ENCODE assay signal across 9 cellular contexts in the genomic region with DNA sequence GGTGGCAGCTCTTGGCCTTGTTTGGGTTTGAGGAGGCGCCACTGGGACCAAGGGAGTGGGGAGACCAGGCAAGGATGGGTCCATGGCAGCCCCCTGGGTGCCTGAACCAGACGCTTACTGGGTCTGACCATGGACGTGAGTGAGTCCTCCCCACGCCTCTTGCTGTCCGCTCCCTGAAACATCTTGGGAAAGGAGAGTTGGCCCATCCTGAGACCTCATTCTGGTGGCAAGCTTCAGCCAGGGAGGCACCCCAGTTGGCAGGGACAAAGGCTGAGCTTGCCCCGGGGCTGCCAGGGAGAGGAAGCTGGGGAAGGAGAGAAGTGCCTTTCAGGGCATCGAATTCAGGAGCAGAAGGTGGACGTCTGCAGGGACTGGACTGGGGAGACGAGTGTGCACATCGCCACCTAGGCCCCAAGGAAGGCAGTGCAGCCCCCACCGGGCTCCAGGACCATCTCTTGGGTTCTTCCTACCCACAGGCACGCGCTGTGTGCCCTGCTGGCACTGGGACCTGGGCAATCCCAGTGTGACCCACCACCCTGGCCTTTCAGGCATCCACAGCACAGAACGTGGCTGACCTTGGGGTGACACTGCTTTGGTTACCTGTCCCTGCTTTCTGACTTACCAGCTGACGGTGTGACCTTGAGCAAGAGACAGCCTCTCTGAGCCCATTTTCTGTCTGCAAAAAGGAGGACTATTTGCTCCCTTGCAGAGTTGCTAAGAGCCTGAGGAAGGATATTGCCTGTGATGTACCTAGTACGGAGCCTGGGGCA.
DNase-seq lines count a peak whose midpoint lies in the region; ATAC-seq, FAIRE-seq and TF ChIP-seq lines count a peak whose summit lies in the region.
"Had no signal": no experiment of that assay in that cellular context is flagged by ENCODE, and none has a peak within 500 bp of the region (broad histone marks: within the 10 kb centered on the region; RNA-seq: fewer than 3 reads in every experiment).

No MANE protein-coding gene starts in this region.

- H3K4me3 ChIP-seq in SU-DHL-6 (ENCODE audit: insufficient read depth, low read length, poor library complexity, severe bottlenecking) (no peak overlapping the region), K562 (no peak overlapping the region)

- no peaks in the 10 kb centered on the region for H3K79me2 ChIP-seq in SU-DHL-6 (ENCODE audit: insufficient read depth, low read length)
- H3K79me2 ChIP-seq in K562 (ENCODE audit: control insufficient read depth, insufficient read depth, low read length), result no peaks in the 10 kb centered on the region

- ATAC-seq in K562 (peak; percentile 97), GM18868 (IDR thresholded peaks at IDR 0.05; ENCODE audit: unreplicated experiment) (no peak), GM18498 (IDR thresholded peaks at IDR 0.05; ENCODE audit: unreplicated experiment) (no peak)

- no peak for TF ChIP-seq POLR2A in K562 (conservative IDR thresholded peaks at IDR 0.05)

- peaks cover 0 to 4% of the 10 kb centered on the region in 2 experiments; a peak in 1 of 5 replicates for H3K4me1 ChIP-seq in K562 (replicated peaks in 1 of 2; ENCODE audit: control insufficient read depth in 2 of 2, insufficient read depth in 2 of 2, low read length in 2 of 2)

- H3K27me3 ChIP-seq in SU-DHL-6 (ENCODE audit: low read length) (no peaks in the 10 kb centered on the region), K562 (ENCODE audit: control insufficient read depth in 2 of 2, insufficient read depth in 2 of 2, low read length in 2 of 2) (peaks cover 22 to 64% of the 10 kb centered on the region in 2 experiments; a peak in 4 of 5 replicates)

- no peak for TF ChIP-seq EP300 in K562 (IDR thresholded peaks at IDR 0.05; ENCODE audit: low read length)

- H3K9me2 ChIP-seq in SU-DHL-6 (replicated peaks; ENCODE audit: insufficient read depth, low read length), result no peaks in the 10 kb centered on the region

- H3K4me2 ChIP-seq in SU-DHL-6 (ENCODE audit: low read depth, low read length, poor library complexity, severe bottlenecking), result no peak overlapping the region
- no peak overlapping the region for H3K4me2 ChIP-seq in K562 (ENCODE audit: insufficient read depth, low read length)

- H4K20me1 ChIP-seq in SU-DHL-6 (ENCODE audit: low read depth, low read length) (no peaks in the 10 kb centered on the region), K562 (replicated peaks; ENCODE audit: control insufficient read depth, insufficient read depth, low read length) (peaks cover 8% of the 10 kb centered on the region; the same call in 1 of the 2 replicates)

- 15% methylated on average over 16 of the region's 16 CpGs for WGBS in K562 (ENCODE audit: insufficient coverage, low coverage, missing lambda C conversion rate)

- DNase-seq in DMS53 treated with DMSO at 0.1 percent for 48 hours (lab: John Stamatoyannopoulos, UW; ENCODE audit: unreplicated experiment), result peak; percentile 64
- peak; percentile 31 for DNase-seq in Kasumi-1 (lab: John Stamatoyannopoulos, UW)
- DNase-seq in K562 (ENCODE audit: extremely low read depth in 1 of 4, low spot score in 3 of 4), result peak; percentile 68 to 82 (median 81)
- DNase-seq in iris pigment epithelial cell (ENCODE audit: low read depth), result peak; percentile 55
- DNase-seq in stimulated activated CD4-positive, alpha-beta T cell treated with anti-CD3 and anti-CD28 coated beads, Interleukin-1b, Interleukin-23, amount 100 ng/mL, for 48 hours, result peak; percentile 36
- DNase-seq: naive B cell had no signal

- H3F3A ChIP-seq in SU-DHL-6 (ENCODE audit: insufficient read depth), result no peaks in the 10 kb centered on the region

- no peak overlapping the region for H3K27ac ChIP-seq in SU-DHL-6 (ENCODE audit: low read depth, low read length)
- no peak overlapping the region for H3K27ac ChIP-seq in K562 (ENCODE audit: extremely low read depth, low read depth, low read length)

- peak; percentile 91 for FAIRE-seq in K562 (lab: Jason Lieb, UNC)

- intact Hi-C loops in K562 (cut with micrococcal nuclease), result loop anchor here (1.0 kb wide), 1 partner anchor 144 kb away; no protein-coding TSS in a partner anchor

- H3K9ac ChIP-seq in SU-DHL-6 (ENCODE audit: low read length) (no peak overlapping the region), K562 (ENCODE audit: insufficient read depth in 1 of 2, low read depth in 2 of 2, low read length in 2 of 2) (no peak overlapping the region)

- TF ChIP-seq RAD21 in K562 (CRISPR knock-in tag; conservative IDR thresholded peaks at IDR 0.05 in 1 of 2, IDR thresholded peaks at IDR 0.05 in 1 of 2), result peak; percentile 37 to 75

- H2AFZ ChIP-seq in SU-DHL-6 (ENCODE audit: low read depth, low read length, severe bottlenecking) (no peak overlapping the region), K562 (ENCODE audit: low read depth, low read length) (no peak overlapping the region)

- H3K9me1 ChIP-seq in K562 (ENCODE audit: control insufficient read depth, insufficient read depth, low read length), result peaks cover 6% of the 10 kb centered on the region

- CTCF ChIA-PET in K562 (lab: Yijun Ruan, JAX; ENCODE audit: low intra/inter-chr PET ratio), result no interaction called here

- H3K9me3 ChIP-seq in SU-DHL-6 (ENCODE audit: insufficient read depth, low read length), result no peaks in the 10 kb centered on the region
- H3K9me3 ChIP-seq in K562 (replicated peaks; ENCODE audit: control insufficient read depth, insufficient read depth, low read depth, low read length), result no peaks in the 10 kb centered on the region

- H3K36me3 ChIP-seq in SU-DHL-6 (ENCODE audit: low read length) (no peaks in the 10 kb centered on the region), K562 (ENCODE audit: control insufficient read depth, insufficient read depth, low read length) (no peaks in the 10 kb centered on the region)

- in situ Hi-C loops in K562 (cut with MboI), result no loop called here

- POLR2A ChIA-PET in K562 (lab: Yijun Ruan, JAX), result interaction anchor here (0.7 to 1.5 kb wide), 2 partner anchors 9 to 46 kb away, joined by 3 to 5 read pairs; no protein-coding TSS in a partner anchor

- TF ChIP-seq CTCF in SU-DHL-6 (IDR thresholded peaks at IDR 0.05; ENCODE audit: insufficient read depth, low read length, poor library complexity, severe bottlenecking) (peak; percentile 49), K562 (IDR thresholded peaks at IDR 0.05 in 2 of 3, conservative IDR thresholded peaks at IDR 0.05 in 1 of 3; ENCODE audit: insufficient read depth in 2 of 3, low read depth in 1 of 3, low read length in 3 of 3) (peak; percentile 80 to 94 (median 85))

- BruUV-seq in K562 (replicated peaks; lab: Mats Ljungman, UMichigan), result no TSS peak

TF ChIP-seq in K562, 482 proteins besides CTCF, POLR2A, EP300 and RAD21 (continues in another document):
- TF ChIP-seq, protein P1, sequence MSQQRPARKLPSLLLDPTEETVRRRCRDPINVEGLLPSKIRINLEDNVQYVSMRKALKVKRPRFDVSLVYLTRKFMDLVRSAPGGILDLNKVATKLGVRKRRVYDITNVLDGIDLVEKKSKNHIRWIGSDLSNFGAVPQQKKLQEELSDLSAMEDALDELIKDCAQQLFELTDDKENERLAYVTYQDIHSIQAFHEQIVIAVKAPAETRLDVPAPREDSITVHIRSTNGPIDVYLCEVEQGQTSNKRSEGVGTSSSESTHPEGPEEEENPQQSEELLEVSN (IDR thresholded peaks at IDR 0.05; ENCODE audit: borderline replicate concordance in 1 of 2, extremely low read depth in 1 of 2, insufficient read depth in 1 of 2, insufficient read length in 1 of 2, low read depth in 1 of 2, low read length in 1 of 2, poor library complexity in 1 of 2, severe bottlenecking in 1 of 2), result peak in 1 of 2 experiments; percentile 11
- TF ChIP-seq NCOA2 (IDR thresholded peaks at IDR 0.05; ENCODE audit: partially characterized antibody in 2 of 2) (no peak), ZNF263 (CRISPR knock-in tag; IDR thresholded peaks at IDR 0.05; ENCODE audit: borderline replicate concordance) (0 out of 2 replicates have a peak, but pooled peaks have one; percentile 54), PHB2 (IDR thresholded peaks at IDR 0.05; ENCODE audit: low read depth) (no peak), SMC3 (conservative IDR thresholded peaks at IDR 0.05; ENCODE audit: insufficient read depth, low read depth, low read length) (peak; percentile 25; the same call in 1 of the 2 replicates), CTBP1 (IDR thresholded peaks at IDR 0.05; ENCODE audit: borderline replicate concordance) (peak; percentile 31; the same call in 1 of the 2 replicates), ZNF282 (CRISPR knock-in tag; IDR thresholded peaks at IDR 0.05) (0 out of 2 replicates have a peak, but pooled peaks have one; percentile 56), YY1 (IDR thresholded peaks at IDR 0.05; ENCODE audit: borderline replicate concordance in 1 of 3, control insufficient read depth in 1 of 3, extremely low read depth in 1 of 3, insufficient read depth in 3 of 3, insufficient read length in 1 of 3, insufficient replicate concordance in 2 of 3, low read depth in 1 of 3, low read length in 2 of 3) (peak in 1 of 3 experiments; percentile 15)
- TF ChIP-seq, protein P2, sequence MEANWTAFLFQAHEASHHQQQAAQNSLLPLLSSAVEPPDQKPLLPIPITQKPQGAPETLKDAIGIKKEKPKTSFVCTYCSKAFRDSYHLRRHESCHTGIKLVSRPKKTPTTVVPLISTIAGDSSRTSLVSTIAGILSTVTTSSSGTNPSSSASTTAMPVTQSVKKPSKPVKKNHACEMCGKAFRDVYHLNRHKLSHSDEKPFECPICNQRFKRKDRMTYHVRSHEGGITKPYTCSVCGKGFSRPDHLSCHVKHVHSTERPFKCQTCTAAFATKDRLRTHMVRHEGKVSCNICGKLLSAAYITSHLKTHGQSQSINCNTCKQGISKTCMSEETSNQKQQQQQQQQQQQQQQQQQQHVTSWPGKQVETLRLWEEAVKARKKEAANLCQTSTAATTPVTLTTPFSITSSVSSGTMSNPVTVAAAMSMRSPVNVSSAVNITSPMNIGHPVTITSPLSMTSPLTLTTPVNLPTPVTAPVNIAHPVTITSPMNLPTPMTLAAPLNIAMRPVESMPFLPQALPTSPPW (CRISPR knock-in tag; IDR thresholded peaks at IDR 0.05), result peak; percentile 21; the same call in 1 of the 2 replicates
- TF ChIP-seq, protein P3, sequence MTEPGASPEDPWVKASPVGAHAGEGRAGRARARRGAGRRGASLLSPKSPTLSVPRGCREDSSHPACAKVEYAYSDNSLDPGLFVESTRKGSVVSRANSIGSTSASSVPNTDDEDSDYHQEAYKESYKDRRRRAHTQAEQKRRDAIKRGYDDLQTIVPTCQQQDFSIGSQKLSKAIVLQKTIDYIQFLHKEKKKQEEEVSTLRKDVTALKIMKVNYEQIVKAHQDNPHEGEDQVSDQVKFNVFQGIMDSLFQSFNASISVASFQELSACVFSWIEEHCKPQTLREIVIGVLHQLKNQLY (CRISPR knock-in tag; conservative IDR thresholded peaks at IDR 0.05), result 0 out of 4 replicates have a peak, but pooled peaks of 1 of the 2 experiments have one; percentile 69
- TF ChIP-seq, protein P4, sequence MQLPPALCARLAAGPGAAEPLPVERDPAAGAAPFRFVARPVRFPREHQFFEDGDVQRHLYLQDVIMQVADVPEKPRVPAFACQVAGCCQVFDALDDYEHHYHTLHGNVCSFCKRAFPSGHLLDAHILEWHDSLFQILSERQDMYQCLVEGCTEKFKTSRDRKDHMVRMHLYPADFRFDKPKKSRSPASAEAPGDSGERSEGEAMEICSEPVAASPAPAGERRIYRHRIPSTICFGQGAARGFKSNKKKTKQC (CRISPR knock-in tag; IDR thresholded peaks at IDR 0.05), result 0 out of 2 replicates have a peak, but pooled peaks have one; percentile 26

Comparison
In these comparisons a context has a peak if more than half of its experiments do, and no peak if none do; other contexts are left out.
1. DNase-seq: peak in every context shown above with its lines; median percentile 81 in K562; 64 in DMS53 treated with DMSO at 0.1 percent for 48 hours; 55 in iris pigment epithelial cell; 36 in stimulated activated CD4-positive, alpha-beta T cell treated with anti-CD3 and anti-CD28 coated beads, Interleukin-1b, Interleukin-23, amount 100 ng/mL, for 48 hours; 31 in Kasumi-1.